8 cellular contexts compared by ENCODE assay signal in genomic region chr1:10471411-10472219, GRCh38. TPM values are rescaled to one million over a fixed set of nuclear protein-coding genes. Genes with fewer than 3 reads are reported as not detected.
DNase-seq lines count a peak whose midpoint lies in the region; ATAC-seq and TF ChIP-seq lines count a peak whose summit lies in the region.

No MANE protein-coding gene starts in this region.

- H4K8ac ChIP-seq in neuronal stem cell (ENCODE audit: low read depth, low read length): no peak overlapping the region

- peaks cover 0 to 47% (median 22%) of the 10 kb centered on the region in 12 donors for H3K4me1 ChIP-seq in heart left ventricle
- H3K4me1 ChIP-seq in neuronal stem cell (ENCODE audit: control insufficient read depth in 2 of 2, insufficient read depth in 1 of 2, low read depth in 1 of 2, low read length in 2 of 2): peaks cover 1 to 16% of the 10 kb centered on the region in 2 donors

- H3K9ac ChIP-seq in neuronal stem cell (ENCODE audit: low read depth, low read length, poor library complexity): peak overlapping the region; percentile 84

- CTCF ChIA-PET in RWPE1 (lab: Yijun Ruan, JAX): no interaction called here

- H3K27me3 ChIP-seq in heart left ventricle: no peaks in the 10 kb centered on the region
- H3K27me3 ChIP-seq in neuronal stem cell (ENCODE audit: control insufficient read depth in 3 of 3, insufficient read depth in 3 of 3, low read depth in 1 of 3, low read length in 3 of 3): no peaks in the 10 kb centered on the region

- H3K4me3 ChIP-seq in heart left ventricle: peak overlapping the region; percentile 63 to 93 (median 81)
- H3K4me3 ChIP-seq in epithelial cell of proximal tubule (ENCODE audit: low read depth, low read length): peak overlapping the region; percentile 90
- peak overlapping the region; percentile 80 to 90 for H3K4me3 ChIP-seq in neuronal stem cell (ENCODE audit: low read length in 2 of 2)

- H3K9me3 ChIP-seq in heart left ventricle (no peaks in the 10 kb centered on the region), neuronal stem cell (replicated peaks in 1 of 2; ENCODE audit: control insufficient read depth in 2 of 2, insufficient read depth in 1 of 2, low read depth in 1 of 2, low read length in 2 of 2) (no peaks in the 10 kb centered on the region)

- H3K18ac ChIP-seq in neuronal stem cell (ENCODE audit: low read length): peak overlapping the region; percentile 94

- WGBS in heart left ventricle, 4 donors: 7 to 9% (median 9%) methylated on average over 23 of the region's 23 CpGs
- no CpG with 5 or more reads among the region's 23 CpGs for WGBS in neuronal stem cell (ENCODE audit: extremely low coverage in 2 of 2, insufficient read length in 2 of 2, insufficient replicate concordance in 1 of 2), 2 donors

- no peak for TF ChIP-seq POLR2A in heart left ventricle (IDR thresholded peaks at IDR 0.05)

- no peaks in the 10 kb centered on the region for H3K79me1 ChIP-seq in neuronal stem cell (ENCODE audit: low read depth, low read length)

- peak overlapping the region; percentile 26 for H2BK5ac ChIP-seq in neuronal stem cell (ENCODE audit: low read length)

- intact Hi-C loops in heart left ventricle (cut with DNase I) (loop anchor here in 4 of 10 donors (2.0 to 5.0 kb wide), 2 partner anchors 39 to 41 kb away; partner anchors contain the start of gene CENPS (in 4 of the 4)), left cardiac atrium (cut with DNase I) (no loop called here)

- H2BK15ac ChIP-seq in neuronal stem cell (ENCODE audit: low read length): no peak overlapping the region

- peak overlapping the region; percentile 42 for H3K14ac ChIP-seq in neuronal stem cell (ENCODE audit: low read length)

- H4K91ac ChIP-seq in neuronal stem cell (ENCODE audit: low read depth, low read length, poor library complexity): no peak overlapping the region

- no peak overlapping the region for H3K23ac ChIP-seq in neuronal stem cell (ENCODE audit: low read depth, low read length, poor library complexity)

- H3K27ac ChIP-seq in heart left ventricle (peak overlapping the region in 11 of 12 donors; percentile 13 to 85 (median 70)), RWPE1 (peak overlapping the region; percentile 85), neuronal stem cell (replicated peaks; ENCODE audit: low read length) (peak overlapping the region; percentile 59)

- TF ChIP-seq CTCF in heart left ventricle (IDR thresholded peaks at IDR 0.05) (no peak), RWPE1 (conservative IDR thresholded peaks at IDR 0.05; ENCODE audit: low read depth) (no peak), epithelial cell of proximal tubule (conservative IDR thresholded peaks at IDR 0.05; ENCODE audit: low read depth, low read length) (no peak)

- peak overlapping the region; percentile 16 for H2AK5ac ChIP-seq in neuronal stem cell (ENCODE audit: low read depth, low read length)

- peaks cover 0 to 29% (median 26%) of the 10 kb centered on the region in 9 donors for H3K36me3 ChIP-seq in heart left ventricle
- peaks cover 19 to 26% of the 10 kb centered on the region in 2 donors for H3K36me3 ChIP-seq in neuronal stem cell (replicated peaks in 1 of 2; ENCODE audit: control insufficient read depth in 2 of 2, insufficient read depth in 2 of 2, low read length in 2 of 2)

- no peak overlapping the region for H2BK12ac ChIP-seq in neuronal stem cell (ENCODE audit: low read length)

- no peak overlapping the region for H2BK120ac ChIP-seq in neuronal stem cell (ENCODE audit: low read depth, low read length)

- peak overlapping the region; percentile 97 for H2AFZ ChIP-seq in neuronal stem cell (ENCODE audit: low read length)

- POLR2A ChIA-PET in RWPE1 (lab: Yijun Ruan, JAX; ENCODE audit: low non-redundant PET): no interaction called here

- ATAC-seq in heart left ventricle: no peak
- ATAC-seq in left cardiac atrium: no peak
- no peak for ATAC-seq in GM21367 (IDR thresholded peaks at IDR 0.05; ENCODE audit: unreplicated experiment)

- DNase-seq in heart left ventricle (peak in 1 of 5 donors; percentile 4), left cardiac atrium (no peak), RWPE1 (ENCODE audit: low spot score) (no peak), epithelial cell of proximal tubule (ENCODE audit: low read depth) (no peak), neuronal stem cell (ENCODE audit: low spot score) (no peak), inferior parietal cortex (ENCODE audit: extremely low spot score) (no peak), pons (ENCODE audit: low spot score) (no peak)

- no peak overlapping the region for H3K4ac ChIP-seq in neuronal stem cell (ENCODE audit: low read length)

- peak overlapping the region; percentile 65 for H3K4me2 ChIP-seq in neuronal stem cell (ENCODE audit: insufficient read depth, low read length, poor library complexity, severe bottlenecking)

RNA-seq across cellular contexts. Expression of gene DFFA, which starts 0.7 kb away (rescaled TPM):
- 10 to 100 TPM; 16.0 to 27.6 (median 24.5) TPM for total RNA-seq in heart left ventricle
- polyA plus RNA-seq in heart left ventricle: 10 to 100 TPM; 10.4 to 26.0 TPM
- 10 to 100 TPM; 26.1 to 28.3 TPM for total RNA-seq in left cardiac atrium
- 49.5 and 55.4 TPM in 2 replicates for total RNA-seq in epithelial cell of proximal tubule
- polyA plus RNA-seq in neuronal stem cell (2013, experiment 1 of 2): 40.1 TPM
- 41.7 TPM for polyA plus RNA-seq in neuronal stem cell (2013, experiment 2 of 2)

RNA-seq across cellular contexts. Expression of gene PEX14, which starts 3.1 kb away (rescaled TPM):
- total RNA-seq in heart left ventricle (10 to 100 TPM; 14.9 to 25.1 (median 19.6) TPM), left cardiac atrium (10 to 100 TPM; 17.6 to 24.7 TPM), epithelial cell of proximal tubule (19.2 and 22.2 TPM in 2 replicates)
- 10 to 100 TPM; 24.2 to 28.7 TPM for polyA plus RNA-seq in heart left ventricle
- polyA plus RNA-seq in neuronal stem cell (2013, experiment 1 of 2): 24.5 TPM
- polyA plus RNA-seq in neuronal stem cell (2013, experiment 2 of 2): 24.4 TPM

RNA-seq across cellular contexts. Expression of gene CORT, which starts 21.8 kb away (rescaled TPM):
- total RNA-seq in heart left ventricle: under 1 TPM in 2 of 9 donors, not detected in 7; 0.19 to 0.37 TPM
- polyA plus RNA-seq in heart left ventricle: not detected
- total RNA-seq in left cardiac atrium: not detected
- total RNA-seq in epithelial cell of proximal tubule: not detected in 2 replicates
- polyA plus RNA-seq in neuronal stem cell (2013, experiment 1 of 2): 2.8 TPM
- 2.8 TPM for polyA plus RNA-seq in neuronal stem cell (2013, experiment 2 of 2)

RNA-seq across cellular contexts. Expression of gene CENPS, which starts 41.4 kb away (rescaled TPM):
- total RNA-seq in heart left ventricle (10 to 100 TPM in 1 of 9 donors, 1 to 10 TPM in 8; 2.4 to 11.6 (median 8.5) TPM), left cardiac atrium (1 to 10 TPM; 4.1 to 5.0 TPM), epithelial cell of proximal tubule (11.2 and 25.0 TPM in 2 replicates)
- 1 to 10 TPM; 6.7 to 8.2 TPM for polyA plus RNA-seq in heart left ventricle
- 25.9 TPM for polyA plus RNA-seq in neuronal stem cell (2013, experiment 1 of 2)
- polyA plus RNA-seq in neuronal stem cell (2013, experiment 2 of 2): 26.8 TPM
